Comparison of ENCODE assay signal across 13 cellular contexts in the genomic region with DNA sequence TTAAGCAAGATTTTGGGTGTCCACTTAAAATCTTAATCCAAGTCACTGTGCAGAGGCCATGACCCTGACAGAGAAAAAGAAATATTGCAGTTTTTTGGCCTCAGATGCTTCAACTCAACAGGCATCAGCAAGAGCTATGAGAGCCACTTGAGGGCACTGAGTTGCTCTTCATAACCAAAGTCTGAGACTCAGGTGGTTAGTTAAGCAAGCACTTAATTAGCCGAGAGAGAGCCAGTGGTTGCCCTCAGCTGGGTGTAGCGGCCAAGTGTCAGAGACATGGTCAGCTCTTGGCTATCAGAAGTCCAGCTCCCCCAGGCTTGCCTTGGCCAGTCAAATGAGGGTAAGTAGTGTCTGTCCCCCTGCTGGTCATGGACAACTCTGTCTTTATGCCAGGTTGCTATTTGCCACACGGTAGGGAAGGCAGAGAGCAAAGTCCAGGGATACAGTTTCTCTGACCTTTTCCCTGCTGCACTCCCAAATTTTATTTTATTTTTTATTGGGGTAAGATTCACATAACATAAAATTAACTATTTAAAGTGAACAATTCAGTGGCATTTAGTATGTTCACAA. TPM values are rescaled to one million over a fixed set of nuclear protein-coding genes. Genes with fewer than 3 reads are reported as not detected.
DNase-seq lines count a peak whose midpoint lies in the region; ATAC-seq and TF ChIP-seq lines count a peak whose summit lies in the region.
"Had no signal": no experiment of that assay in that cellular context is flagged by ENCODE, and none has a peak within 500 bp of the region (broad histone marks: within the 10 kb centered on the region; RNA-seq: fewer than 3 reads in every experiment).

No MANE protein-coding gene starts in this region.

- no TSS peak for BruUV-seq in Panc1 (replicated peaks; lab: Mats Ljungman, UMichigan)

- ATAC-seq in Panc1: peak; percentile 66
- ATAC-seq in foreskin keratinocyte: no peak
- ATAC-seq in HG02970 (IDR thresholded peaks at IDR 0.05; ENCODE audit: low FRiP score, unreplicated experiment): no peak
- ATAC-seq: heart left ventricle had no signal

- no peaks in the 10 kb centered on the region for H3K4me1 Mint-ChIP-seq in activated T-cell treated with anti-CD3 and anti-CD28 coated beads, Interleukin-2, amount 50 U/mL, for 24 hours (ENCODE audit: low read depth)
- H3K4me1 Mint-ChIP-seq: nephron had no signal

- no peaks in the 10 kb centered on the region for H3K4me1 ChIP-seq in Panc1 (ENCODE audit: control insufficient read depth, insufficient read depth, low read length)
- no peaks in the 10 kb centered on the region for H3K4me1 ChIP-seq in foreskin keratinocyte
- H3K4me1 ChIP-seq in testis: no peaks in the 10 kb centered on the region
- H3K4me1 ChIP-seq: upper lobe of left lung had no signal

- in situ Hi-C loops in Panc1 (cut with HindIII; ENCODE audit: low pct_unique_long_range_greater_than_20kb, low sequenced_read_pairs): no loop called here

- H3K4me3 ChIP-seq in Panc1 (ENCODE audit: low read depth in 2 of 2, low read length in 2 of 2) (no peak overlapping the region), testis (no peak overlapping the region)
- H3K4me3 ChIP-seq: heart left ventricle, upper lobe of left lung had no signal

- no peak overlapping the region for H3K27ac Mint-ChIP-seq in activated T-cell treated with anti-CD3 and anti-CD28 coated beads, Interleukin-2, amount 50 U/mL, for 24 hours
- H3K27ac Mint-ChIP-seq: nephron had no signal

- intact Hi-C loops in Panc1 (cut with micrococcal nuclease; ENCODE audit: unreplicated experiment): no loop called here
- intact Hi-C loops in testis (cut with DNase I; ENCODE audit: low total_unique reads): no loop called here

- 65 to 79% methylated on average over 3 of the region's 3 CpGs for WGBS in testis, 2 donors

- H3K4me3 Mint-ChIP-seq in activated T-cell treated with anti-CD3 and anti-CD28 coated beads, Interleukin-2, amount 50 U/mL, for 24 hours: no peak overlapping the region
- H3K4me3 Mint-ChIP-seq: nephron had no signal

- H3K27ac ChIP-seq in Panc1 (ENCODE audit: low read length) (no peak overlapping the region), foreskin keratinocyte (no peak overlapping the region), testis (no peak overlapping the region)
- H3K27ac ChIP-seq: heart left ventricle, upper lobe of left lung had no signal

- POLR2A ChIA-PET in Panc1 (lab: Charles Lee): interaction anchor here (0.7 kb wide), 1 partner anchor 790 kb away, joined by 6 read pairs; no protein-coding TSS in a partner anchor

- H3K36me3 ChIP-seq in Panc1 (ENCODE audit: control insufficient read depth, insufficient read depth, low read length): no peaks in the 10 kb centered on the region
- no peaks in the 10 kb centered on the region for H3K36me3 ChIP-seq in testis (ENCODE audit: low read depth, missing control alignments)
- H3K36me3 ChIP-seq: heart left ventricle, upper lobe of left lung had no signal

- H3K9me3 ChIP-seq in Panc1 (ENCODE audit: control insufficient read depth, insufficient read depth, low read depth, low read length): no peaks in the 10 kb centered on the region
- no peaks in the 10 kb centered on the region for H3K9me3 ChIP-seq in testis
- H3K9me3 ChIP-seq: heart left ventricle, upper lobe of left lung had no signal

- H3K9me3 Mint-ChIP-seq in activated T-cell treated with anti-CD3 and anti-CD28 coated beads, Interleukin-2, amount 50 U/mL, for 24 hours: no peaks in the 10 kb centered on the region
- H3K9me3 Mint-ChIP-seq: nephron had no signal

- TF ChIP-seq CTCF in Panc1 (IDR thresholded peaks at IDR 0.05): no peak
- peak; percentile 37 for TF ChIP-seq CTCF in foreskin keratinocyte (conservative IDR thresholded peaks at IDR 0.05)
- peak in 1 of 3 experiments; percentile 28 for TF ChIP-seq CTCF in testis (IDR thresholded peaks at IDR 0.05)

- H3K36me3 Mint-ChIP-seq in activated T-cell treated with anti-CD3 and anti-CD28 coated beads, Interleukin-2, amount 50 U/mL, for 24 hours (ENCODE audit: low read depth): no peaks in the 10 kb centered on the region

- CTCF ChIA-PET in Panc1 (lab: Charles Lee): no interaction called here

- peaks cover 29% of the 10 kb centered on the region for H3K27me3 ChIP-seq in Panc1 (ENCODE audit: control insufficient read depth, insufficient read depth, low read length)
- H3K27me3 ChIP-seq in foreskin keratinocyte: peaks cover 3% of the 10 kb centered on the region
- no peaks in the 10 kb centered on the region for H3K27me3 ChIP-seq in testis

- no peak for TF ChIP-seq POLR2A in testis (IDR thresholded peaks at IDR 0.05)

- H3K27me3 Mint-ChIP-seq in activated T-cell treated with anti-CD3 and anti-CD28 coated beads, Interleukin-2, amount 50 U/mL, for 24 hours: peaks cover 18% of the 10 kb centered on the region

- DNase-seq in NCI-H2196 (lab: John Stamatoyannopoulos, UW; ENCODE audit: unreplicated experiment) (peak; percentile 23), NCI-H2196 treated with DMSO at 0.1 percent for 48 hours (lab: John Stamatoyannopoulos, UW; ENCODE audit: unreplicated experiment) (no peak), Panc1 (ENCODE audit: low read depth, low spot score) (no peak), foreskin keratinocyte (no peak), testis (peak; percentile 26)
- DNase-seq in activated CD8-positive, alpha-beta memory T cell treated with anti-CD3 and anti-CD28 coated beads for 24 hours: no peak
- no peak for DNase-seq in activated T-cell treated with anti-CD3 and anti-CD28 coated beads, Interleukin-2, amount 50 U/mL, for 24 hours
- DNase-seq: central memory CD4-positive, alpha-beta T cell; heart left ventricle; stimulated activated CD4-positive, alpha-beta T cell treated with anti-CD3 and anti-CD28 coated beads, Interleukin-4, amount 100 ng/mL, for 24 hours had no signal

RNA-seq across cellular contexts. Expression of a gene that starts 9.0 kb away (rescaled TPM):
- total RNA-seq in Panc1 (2021; ENCODE audit: unreplicated experiment) (not detected), foreskin keratinocyte (not detected in 2 replicates), testis (under 1 TPM in 1 of 2 donors, not detected in 1; 0.12 TPM)
- not detected for polyA plus RNA-seq in Panc1 (2012; ENCODE audit: insufficient read length)
- polyA plus RNA-seq in foreskin keratinocyte (not detected in 2 replicates), testis (ENCODE audit: insufficient read depth, low read depth, low replicate concordance) (not detected)
- total RNA-seq: heart left ventricle, upper lobe of left lung had no signal
- polyA plus RNA-seq: heart left ventricle had no signal

RNA-seq across cellular contexts. Expression of a gene that starts 11.7 kb away (rescaled TPM):
- not detected for total RNA-seq in Panc1 (2021; ENCODE audit: unreplicated experiment)
- not detected for polyA plus RNA-seq in Panc1 (2012; ENCODE audit: insufficient read length)
- not detected in 2 replicates for total RNA-seq in foreskin keratinocyte
- 0.07 TPM in 2 replicates for polyA plus RNA-seq in foreskin keratinocyte
- 1 to 10 TPM in 1 of 2 donors, under 1 TPM in 1; 0.87 to 3.9 TPM for total RNA-seq in testis
- polyA plus RNA-seq in testis (ENCODE audit: insufficient read depth, low read depth, low replicate concordance): 2.2 TPM
- total RNA-seq: heart left ventricle, upper lobe of left lung had no signal
- polyA plus RNA-seq: heart left ventricle had no signal

RNA-seq across cellular contexts. Expression of a gene that starts 39.3 kb away (rescaled TPM):
- total RNA-seq in Panc1 (2021; ENCODE audit: unreplicated experiment): not detected
- not detected for polyA plus RNA-seq in Panc1 (2012; ENCODE audit: insufficient read length)
- not detected in 2 replicates for total RNA-seq in foreskin keratinocyte
- polyA plus RNA-seq in foreskin keratinocyte: not detected in 2 replicates
- 10 to 100 TPM; 11.7 to 16.5 TPM for total RNA-seq in testis
- 85.0 TPM for polyA plus RNA-seq in testis (ENCODE audit: insufficient read depth, low read depth, low replicate concordance)
- total RNA-seq: heart left ventricle had no signal
- polyA plus RNA-seq: heart left ventricle had no signal

RNA-seq across cellular contexts. Expression of a gene that starts 41.8 kb away (rescaled TPM):
- total RNA-seq in Panc1 (2021; ENCODE audit: unreplicated experiment) (not detected), foreskin keratinocyte (14,096 and 16,153 TPM in 2 replicates), testis (1 to 10 TPM in 1 of 2 donors, under 1 TPM in 1; 0.39 to 1.1 TPM)
- polyA plus RNA-seq in Panc1 (2012; ENCODE audit: insufficient read length): 0.90 TPM
- polyA plus RNA-seq in foreskin keratinocyte (14,175 and 15,868 TPM in 2 replicates), testis (ENCODE audit: insufficient read depth, low read depth, low replicate concordance) (2.6 TPM)

RNA-seq across cellular contexts. Expression of a gene that starts 56.4 kb away (rescaled TPM):
- total RNA-seq in Panc1 (2021; ENCODE audit: unreplicated experiment) (not detected), foreskin keratinocyte (not detected in 2 replicates), testis (under 1 TPM in 1 of 2 donors, not detected in 1; 0.16 TPM)
- not detected for polyA plus RNA-seq in Panc1 (2012; ENCODE audit: insufficient read length)
- polyA plus RNA-seq in foreskin keratinocyte (not detected in 2 replicates), testis (ENCODE audit: insufficient read depth, low read depth, low replicate concordance) (not detected)
- total RNA-seq: heart left ventricle had no signal
- polyA plus RNA-seq: heart left ventricle had no signal

Comparison
In these comparisons a context has a peak if more than half of its experiments do, and no peak if none do; other contexts are left out.
1. DNase-seq: peak in NCI-H2196 (single experiment) and testis (single experiment); none in NCI-H2196 treated with DMSO at 0.1 percent for 48 hours (single experiment), Panc1 (single experiment), foreskin keratinocyte (0 of 2), activated CD8-positive, alpha-beta memory T cell treated with anti-CD3 and anti-CD28 coated beads for 24 hours (single experiment) and activated T-cell treated with anti-CD3 and anti-CD28 coated beads, Interleukin-2, amount 50 U/mL, for 24 hours (single experiment).
2. RNA of a gene that starts 39.3 kb away (total RNA-seq): 11.7 to 16.5 TPM in testis; not detected in Panc1 (single experiment) and not detected in foreskin keratinocyte; every median in the first group is over 10 times any median in the second.